10 cellular contexts compared by ENCODE assay signal in the genomic region with DNA sequence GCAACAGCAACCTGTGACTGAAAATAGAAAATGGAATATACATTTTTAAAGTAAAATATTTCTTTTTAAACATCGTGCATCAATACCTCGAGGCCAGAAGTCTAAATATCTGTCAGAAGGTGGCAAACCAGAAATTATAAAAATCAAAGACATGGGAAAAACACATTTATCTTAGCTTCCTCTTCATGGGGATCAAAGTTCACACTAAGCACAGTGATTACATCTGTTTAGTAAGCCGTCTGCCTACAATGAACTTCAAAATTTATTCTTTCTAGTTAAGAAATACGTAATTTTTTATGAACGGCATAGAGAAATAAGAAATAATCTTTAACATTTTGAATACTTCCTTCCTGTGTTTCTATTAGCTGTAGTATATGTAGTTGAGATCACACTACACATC. TPM values are rescaled to one million over a fixed set of nuclear protein-coding genes. Genes with fewer than 3 reads are reported as not detected.
"Had no signal": no experiment of that assay in that cellular context is flagged by ENCODE, and none has a peak within 500 bp of the region (broad histone marks: within the 10 kb centered on the region; RNA-seq: fewer than 3 reads in every experiment).

No MANE protein-coding gene starts in this region.

- ATAC-seq: GM23338, HepG2 had no signal

- DNase-seq: H9, HCEC 1CT, KBM-7 had no signal

- H3K4me3 ChIP-seq: GM23338 had no signal

- FAIRE-seq: H1, H54, HepG2 had no signal

- H3K27ac ChIP-seq: HL-60 had no signal

RNA-seq across cellular contexts. Expression of a gene that starts 17.9 kb away (rescaled TPM):
- total RNA-seq: HepG2, HT1080 had no signal
- polyA plus RNA-seq: HepG2, IgD-negative memory B cell had no signal
